In the genomic region with DNA sequence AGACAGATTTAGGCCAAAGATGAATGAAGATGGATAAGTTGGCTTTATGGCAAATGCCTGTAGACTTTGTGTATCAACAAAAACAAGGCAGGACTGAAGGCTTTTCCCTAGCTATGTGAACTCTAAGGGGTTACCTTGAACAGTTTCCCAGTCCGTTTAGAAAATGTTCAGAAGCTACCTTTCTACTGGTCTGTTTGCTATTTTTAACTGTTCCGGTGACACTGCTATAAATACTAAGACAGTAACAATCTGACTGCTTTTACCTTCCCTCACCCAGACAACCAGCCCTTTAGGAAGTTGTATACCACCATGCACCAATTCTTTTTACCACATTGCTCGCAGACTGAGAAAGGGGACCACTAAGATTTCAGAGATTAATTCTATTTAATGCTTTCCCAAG, we compare ENCODE assay signal across 19 cellular contexts.
"Had no signal": no experiment of that assay in that cellular context is flagged by ENCODE, and none has a peak within 500 bp of the region (broad histone marks: within the 10 kb centered on the region; RNA-seq: fewer than 3 reads in every experiment).

No MANE protein-coding gene starts in this region.

- DNase-seq: activated CD4-positive, alpha-beta T cell treated with anti-CD3 and anti-CD28 coated beads for 4 hours; activated CD8-positive, alpha-beta memory T cell treated with anti-CD3 and anti-CD28 coated beads, Interleukin-2, amount 50 U/mL, for 48 hours; activated CD8-positive, alpha-beta T cell treated with anti-CD3 and anti-CD28 coated beads for 36 hours; activated naive CD4-positive, alpha-beta T cell; activated naive CD8-positive, alpha-beta T cell treated with anti-CD3 and anti-CD28 coated beads, Interleukin-2, amount 50 U/mL, for 24 hours; cerebellar nuclear complex; dermis blood vessel endothelial cell; foreskin fibroblast; kidney; naive thymus-derived CD8-positive, alpha-beta T cell; nucleus accumbens; stimulated activated CD4-positive, alpha-beta T cell treated with anti-CD3 and anti-CD28 coated beads, Interleukin-15, amount 100 ng/mL, for 24 hours; stimulated activated CD4-positive, alpha-beta T cell treated with anti-CD3 and anti-CD28 coated beads, Interleukin-4, amount 100 ng/mL, for 24 hours; stomach; thyroid gland; uterus had no signal

- H3K27ac ChIP-seq: thyroid gland had no signal

- H3K27me3 ChIP-seq: stomach, thyroid gland, uterus had no signal

- H3K4me1 Mint-ChIP-seq: activated naive CD8-positive, alpha-beta T cell treated with anti-CD3 and anti-CD28 coated beads, Interleukin-2, amount 50 U/mL, for 24 hours had no signal

- H3K9me3 Mint-ChIP-seq: activated CD8-positive, alpha-beta T cell treated with anti-CD3 and anti-CD28 coated beads for 36 hours; activated naive CD8-positive, alpha-beta T cell treated with anti-CD3 and anti-CD28 coated beads, Interleukin-2, amount 50 U/mL, for 24 hours; naive thymus-derived CD8-positive, alpha-beta T cell; T-helper 1 cell treated with Interleukin-12 subunit alpha and Interleukin-12 subunit beta and Interleukin-4 antibody, amounts not matched to agents 30 μg/mL and 1 μg/mL, for 36 hours had no signal

- H3K36me3 ChIP-seq: uterus had no signal

- H3K27ac Mint-ChIP-seq: activated CD8-positive, alpha-beta T cell treated with anti-CD3 and anti-CD28 coated beads for 36 hours; activated naive CD8-positive, alpha-beta T cell treated with anti-CD3 and anti-CD28 coated beads, Interleukin-2, amount 50 U/mL, for 24 hours; naive thymus-derived CD8-positive, alpha-beta T cell; T-helper 1 cell treated with Interleukin-12 subunit alpha and Interleukin-12 subunit beta and Interleukin-4 antibody, amounts not matched to agents 30 μg/mL and 1 μg/mL, for 36 hours had no signal

- H3K4me3 Mint-ChIP-seq: activated CD8-positive, alpha-beta T cell treated with anti-CD3 and anti-CD28 coated beads for 36 hours; activated naive CD8-positive, alpha-beta T cell treated with anti-CD3 and anti-CD28 coated beads, Interleukin-2, amount 50 U/mL, for 24 hours; naive thymus-derived CD8-positive, alpha-beta T cell; T-helper 1 cell treated with Interleukin-12 subunit alpha and Interleukin-12 subunit beta and Interleukin-4 antibody, amounts not matched to agents 30 μg/mL and 1 μg/mL, for 36 hours had no signal

- ATAC-seq: activated CD8-positive, alpha-beta T cell treated with anti-CD3 and anti-CD28 coated beads for 36 hours; activated naive CD8-positive, alpha-beta T cell treated with anti-CD3 and anti-CD28 coated beads, Interleukin-2, amount 50 U/mL, for 24 hours; esophagus mucosa; naive thymus-derived CD8-positive, alpha-beta T cell had no signal

- H3K9me3 ChIP-seq: stomach, thyroid gland, uterus had no signal

- H3K27me3 Mint-ChIP-seq: activated CD8-positive, alpha-beta T cell treated with anti-CD3 and anti-CD28 coated beads for 36 hours; activated naive CD8-positive, alpha-beta T cell treated with anti-CD3 and anti-CD28 coated beads, Interleukin-2, amount 50 U/mL, for 24 hours; naive thymus-derived CD8-positive, alpha-beta T cell had no signal

- H3K4me1 ChIP-seq: thyroid gland, uterus had no signal

- H3K4me3 ChIP-seq: lung, stomach, thyroid gland, uterus had no signal
